Comparison of ENCODE assay signal across 8 cellular contexts in genomic region chr7:2870471-2870941, GRCh38. TPM values are rescaled to one million over a fixed set of nuclear protein-coding genes. Genes with fewer than 3 reads are reported as not detected.
A peak's percentile ranks its signal among the peaks of the same experiment; 100 is the strongest.
DNase-seq lines count a peak whose midpoint lies in the region; ATAC-seq, FAIRE-seq and TF ChIP-seq lines count a peak whose summit lies in the region.

No MANE protein-coding gene starts in this region.

- TF ChIP-seq POLR2A in esophagus squamous epithelium (IDR thresholded peaks at IDR 0.05): no peak

- H3K4me1 Mint-ChIP-seq in memory B cell (peaks cover 37% of the 10 kb centered on the region), mesothelial cell of epicardium (peaks cover 18% of the 10 kb centered on the region)

- DNase-seq in GM03348 (ENCODE audit: low spot score) (peak; percentile 42), UCSD-AML1 (lab: John Stamatoyannopoulos, UW; ENCODE audit: unreplicated experiment) (peak; percentile 66), colonic mucosa (peak; percentile 67), memory B cell (ENCODE audit: low spot score in 2 of 2) (peak; percentile 31 to 44), urothelium cell line (ENCODE audit: low spot score) (peak; percentile 69), mesothelial cell of epicardium (ENCODE audit: low spot score in 2 of 2, unreplicated experiment in 2 of 2) (no peak), esophagus squamous epithelium (lab: John Stamatoyannopoulos, UW) (no peak)

- no peaks in the 10 kb centered on the region for H3K36me3 ChIP-seq in colonic mucosa
- no peaks in the 10 kb centered on the region for H3K36me3 ChIP-seq in esophagus squamous epithelium

- H3K27me3 Mint-ChIP-seq in memory B cell (no peaks in the 10 kb centered on the region), mesothelial cell of epicardium (ENCODE audit: low read depth) (no peaks in the 10 kb centered on the region)

- TF ChIP-seq CTCF in colonic mucosa (IDR thresholded peaks at IDR 0.05): no peak
- no peak for TF ChIP-seq CTCF in mesothelial cell of epicardium (IDR thresholded peaks at IDR 0.05; ENCODE audit: unreplicated experiment)
- no peak for TF ChIP-seq CTCF in esophagus squamous epithelium (IDR thresholded peaks at IDR 0.05)

- intact Hi-C loops in colonic mucosa (cut with DNase I) (no loop called here), esophagus squamous epithelium (cut with DNase I) (no loop called here)

- no peaks in the 10 kb centered on the region for H3K9me3 ChIP-seq in colonic mucosa
- H3K9me3 ChIP-seq in esophagus squamous epithelium: no peaks in the 10 kb centered on the region

- H3K27me3 ChIP-seq in colonic mucosa: no peaks in the 10 kb centered on the region
- peaks cover 0 to 6% (median 0%) of the 10 kb centered on the region in 4 donors for H3K27me3 ChIP-seq in esophagus squamous epithelium

- no peaks in the 10 kb centered on the region for H3K9me3 Mint-ChIP-seq in memory B cell
- H3K9me3 Mint-ChIP-seq in mesothelial cell of epicardium: no peaks in the 10 kb centered on the region

- H3K27ac Mint-ChIP-seq in memory B cell (peak overlapping the region; percentile 70), mesothelial cell of epicardium (no peak overlapping the region)

- ATAC-seq in HG03442 (IDR thresholded peaks at IDR 0.05; ENCODE audit: unreplicated experiment) (peak; percentile 63), memory B cell (ENCODE audit: low read depth) (peak; percentile 91)

- H3K27ac ChIP-seq in colonic mucosa (no peak overlapping the region), esophagus squamous epithelium (peak overlapping the region in 2 of 4 donors; percentile 44 to 49)

- H3K36me3 Mint-ChIP-seq in memory B cell: no peaks in the 10 kb centered on the region
- H3K36me3 Mint-ChIP-seq in mesothelial cell of epicardium: no peaks in the 10 kb centered on the region

- WGBS in esophagus squamous epithelium, 2 donors: 14 to 16% methylated on average over 8 to 10 of the region's 10 CpGs

- H3K4me1 ChIP-seq in colonic mucosa: no peaks in the 10 kb centered on the region
- H3K4me1 ChIP-seq in esophagus squamous epithelium: peaks cover 0 to 24% (median 4%) of the 10 kb centered on the region in 3 donors

- H3K4me3 ChIP-seq in colonic mucosa: no peak overlapping the region
- H3K4me3 ChIP-seq in esophagus squamous epithelium: peak overlapping the region in 2 of 4 donors; percentile 20 to 42

- no peak overlapping the region for H3K9ac ChIP-seq in colonic mucosa (ENCODE audit: low read depth in 2 of 2, low read length in 2 of 2)

- peak; percentile 99 for FAIRE-seq in urothelium cell line (lab: Jason Lieb, UNC)

- H3K4me3 Mint-ChIP-seq in memory B cell (peak overlapping the region; percentile 81), mesothelial cell of epicardium (no peak overlapping the region)

RNA-seq across cellular contexts. Expression of gene GNA12, which starts 26.4 kb away (rescaled TPM):
- total RNA-seq in colonic mucosa: 10 to 100 TPM; 19.7 to 24.8 TPM
- total RNA-seq in mesothelial cell of epicardium: 54.8 to 57.1 TPM (median 57.1 TPM) in 3 replicates
- total RNA-seq in esophagus squamous epithelium: 10 to 100 TPM in 1 of 4 donors, 1 to 10 TPM in 3; 6.6 to 11.6 (median 7.6) TPM

Comparison
In these comparisons a context has a peak if more than half of its experiments do, and no peak if none do; other contexts are left out.
1. DNase-seq: peak in GM03348 (single experiment), UCSD-AML1 (single experiment), colonic mucosa (single experiment), memory B cell (2 of 2) and urothelium cell line (single experiment); none in mesothelial cell of epicardium (0 of 2) and esophagus squamous epithelium (single experiment).